ENCODE assay signal across 23 cellular contexts in the genomic region with DNA sequence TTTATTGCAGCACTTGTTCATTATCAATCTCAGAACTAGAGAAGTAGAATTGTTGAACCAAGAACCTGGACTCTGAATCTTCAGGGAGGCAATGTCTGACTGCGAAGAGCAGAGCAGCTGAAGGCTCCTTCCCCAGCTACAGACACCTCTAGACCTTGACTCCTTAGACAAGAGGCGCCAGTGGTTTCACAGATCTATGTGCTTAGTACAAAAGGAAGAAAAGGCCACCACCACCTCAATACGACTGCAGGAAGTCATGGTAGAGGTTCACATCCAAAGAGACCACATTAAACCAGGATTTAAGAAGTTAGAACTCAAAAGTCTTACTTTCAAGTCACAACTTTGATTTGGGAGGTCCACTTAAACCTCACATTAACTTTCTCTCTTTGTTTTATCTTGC.
"Had no signal": no experiment of that assay in that cellular context is flagged by ENCODE, and none has a peak within 500 bp of the region (broad histone marks: within the 10 kb centered on the region; RNA-seq: fewer than 3 reads in every experiment).

No MANE protein-coding gene starts in this region.

- H3K9me3 Mint-ChIP-seq: activated naive CD4-positive, alpha-beta T cell treated with anti-CD3 and anti-CD28 coated beads, Interleukin-2, amount 50 U/mL, for 24 hours; activated T-helper 1 cell treated with anti-CD3 and anti-CD28 coated beads, Interleukin-12 subunit alpha, Interleukin-12 subunit beta, Interleukin-2, Interleukin-4 antibody, amounts not matched to agents 30 ng/mL and 10 ng/mL and 1 ng/mL, durations not matched to agents 14 hours and 24 hours and 36 hours; central memory CD8-positive, alpha-beta T cell; dendritic cell treated with granulocyte-macrophage colony-stimulating factor and Interleukin-4, amounts not matched to agents 40 ng/mL and 50 ng/mL, for 4 days; endodermal cell; mesothelial cell of epicardium; naive B cell had no signal

- H3K4me3 Mint-ChIP-seq: activated naive CD4-positive, alpha-beta T cell treated with anti-CD3 and anti-CD28 coated beads, Interleukin-2, amount 50 U/mL, for 24 hours; activated T-helper 1 cell treated with anti-CD3 and anti-CD28 coated beads, Interleukin-12 subunit alpha, Interleukin-12 subunit beta, Interleukin-2, Interleukin-4 antibody, amounts not matched to agents 30 ng/mL and 10 ng/mL and 1 ng/mL, durations not matched to agents 14 hours and 24 hours and 36 hours; central memory CD8-positive, alpha-beta T cell; dendritic cell treated with granulocyte-macrophage colony-stimulating factor and Interleukin-4, amounts not matched to agents 40 ng/mL and 50 ng/mL, for 4 days; endodermal cell; mesothelial cell of epicardium; stimulated activated naive B cell treated with anti-CD40 and anti-IgM and Interleukin-4, amounts not matched to agents 10 μg/mL and 1 μg/mL and 100 μg/mL, for 72 hours had no signal

- ATAC-seq: esophagus mucosa; heart left ventricle; right lobe of liver; stimulated activated naive B cell treated with anti-CD40 and anti-IgM and Interleukin-4, amounts not matched to agents 10 μg/mL and 1 μg/mL and 100 μg/mL, for 72 hours had no signal

- H3K4me1 Mint-ChIP-seq: central memory CD8-positive, alpha-beta T cell; endodermal cell had no signal

- H3K36me3 Mint-ChIP-seq: activated naive CD4-positive, alpha-beta T cell treated with anti-CD3 and anti-CD28 coated beads, Interleukin-2, amount 50 U/mL, for 24 hours; mesothelial cell of epicardium; naive B cell had no signal

- H3K27me3 Mint-ChIP-seq: activated naive CD4-positive, alpha-beta T cell treated with anti-CD3 and anti-CD28 coated beads, Interleukin-2, amount 50 U/mL, for 24 hours; dendritic cell treated with granulocyte-macrophage colony-stimulating factor and Interleukin-4, amounts not matched to agents 40 ng/mL and 50 ng/mL, for 4 days; naive B cell; progenitor cell of endocrine pancreas; stimulated activated naive B cell treated with anti-CD40 and anti-IgM and Interleukin-4, amounts not matched to agents 10 μg/mL and 1 μg/mL and 100 μg/mL, for 72 hours had no signal

- H3K4me3 ChIP-seq: heart left ventricle, ovary, right lobe of liver, tibial nerve had no signal

- DNase-seq: activated CD4-positive, alpha-beta T cell treated with anti-CD3 and anti-CD28 coated beads, Interleukin-2, amount 50 U/mL, for 1 hour; activated CD4-positive, CD25-positive, alpha-beta regulatory T cell treated with anti-CD3 and anti-CD28 coated beads, Interleukin-2, amount 50 U/mL, for 72 hours; activated effector memory CD4-positive, alpha-beta T cell treated with anti-CD3 and anti-CD28 coated beads, Interleukin-2, amount 50 U/mL, for 16 hours; activated T-cell treated with anti-CD3 and anti-CD28 coated beads for 4 hours; anterior cingulate cortex; endodermal cell; foreskin fibroblast; heart left ventricle; hypothalamus; naive B cell; ovary; right lobe of liver; stimulated activated CD4-positive, alpha-beta T cell treated with anti-CD3 and anti-CD28 coated beads, Interleukin-12 subunit alpha, Interleukin-12 subunit beta, amount 100 ng/mL, for 4 hours; stimulated activated CD4-positive, alpha-beta T cell treated with anti-CD3 and anti-CD28 coated beads, Interleukin-4, amount 100 ng/mL, for 24 hours; stimulated activated naive B cell treated with anti-CD40 and anti-IgM and Interleukin-4, amounts not matched to agents 10 μg/mL and 1 μg/mL and 100 μg/mL, for 72 hours had no signal

- H3K27ac Mint-ChIP-seq: activated naive CD4-positive, alpha-beta T cell treated with anti-CD3 and anti-CD28 coated beads, Interleukin-2, amount 50 U/mL, for 24 hours; activated T-helper 1 cell treated with anti-CD3 and anti-CD28 coated beads, Interleukin-12 subunit alpha, Interleukin-12 subunit beta, Interleukin-2, Interleukin-4 antibody, amounts not matched to agents 30 ng/mL and 10 ng/mL and 1 ng/mL, durations not matched to agents 14 hours and 24 hours and 36 hours; dendritic cell treated with granulocyte-macrophage colony-stimulating factor and Interleukin-4, amounts not matched to agents 40 ng/mL and 50 ng/mL, for 4 days; endodermal cell; mesothelial cell of epicardium; naive B cell; progenitor cell of endocrine pancreas; stimulated activated naive B cell treated with anti-CD40 and anti-IgM and Interleukin-4, amounts not matched to agents 10 μg/mL and 1 μg/mL and 100 μg/mL, for 72 hours had no signal
